ENCODE assay signal across 9 cellular contexts in genomic region chr16:21646721-21647561, GRCh38. TPM values are rescaled to one million over a fixed set of nuclear protein-coding genes. Genes with fewer than 3 reads are reported as not detected.
DNase-seq lines count a peak whose midpoint lies in the region; ATAC-seq and TF ChIP-seq lines count a peak whose summit lies in the region.
"Had no signal": no experiment of that assay in that cellular context is flagged by ENCODE, and none has a peak within 500 bp of the region (broad histone marks: within the 10 kb centered on the region; RNA-seq: fewer than 3 reads in every experiment).

No MANE protein-coding gene starts in this region.

- TF ChIP-seq CTCF in GM10266 (IDR thresholded peaks at IDR 0.05; ENCODE audit: control insufficient read depth, insufficient read depth, low read depth, missing control alignments) (no peak), Peyer's patch (IDR thresholded peaks at IDR 0.05) (no peak)

- DNase-seq in GM10266 (ENCODE audit: extremely low spot score) (peak; percentile 69), Peyer's patch (peak in 2 of 3 donors; percentile 89 to 93), glomerular visceral epithelial cell (ENCODE audit: extremely low spot score) (no peak), amniotic stem cell (lab: John Stamatoyannopoulos, UW) (no peak)
- DNase-seq in activated naive CD8-positive, alpha-beta T cell treated with anti-CD3 and anti-CD28 coated beads for 36 hours, result peak; percentile 78
- DNase-seq in stimulated activated CD4-positive, alpha-beta T cell treated with anti-CD3 and anti-CD28 coated beads, TNF-alpha, amount 100 ng/mL, for 48 hours (ENCODE audit: low read depth in 3 of 3), result peak; percentile 56 to 78 (median 61)

- no peak for TF ChIP-seq POLR2A in Peyer's patch (IDR thresholded peaks at IDR 0.05)

- peak overlapping the region; percentile 77 for H3K4me3 Mint-ChIP-seq in activated naive CD8-positive, alpha-beta T cell treated with anti-CD3 and anti-CD28 coated beads for 36 hours

- no peaks in the 10 kb centered on the region for H3K27me3 ChIP-seq in Peyer's patch

- H3K4me3 ChIP-seq in Peyer's patch, result no peak overlapping the region

- H3K27ac ChIP-seq in Peyer's patch, result peak overlapping the region; percentile 66 to 80 (median 73)

- H3K36me3 ChIP-seq in Peyer's patch, result no peaks in the 10 kb centered on the region

- H3K4me1 Mint-ChIP-seq in activated naive CD8-positive, alpha-beta T cell treated with anti-CD3 and anti-CD28 coated beads for 36 hours, result peaks cover 59% of the 10 kb centered on the region

- peak overlapping the region; percentile 86 for H3K27ac Mint-ChIP-seq in activated naive CD8-positive, alpha-beta T cell treated with anti-CD3 and anti-CD28 coated beads for 36 hours

- no peaks in the 10 kb centered on the region for H3K9me3 Mint-ChIP-seq in activated naive CD8-positive, alpha-beta T cell treated with anti-CD3 and anti-CD28 coated beads for 36 hours

- H3K36me3 Mint-ChIP-seq in activated naive CD8-positive, alpha-beta T cell treated with anti-CD3 and anti-CD28 coated beads for 36 hours, result peaks cover 4% of the 10 kb centered on the region

- no peaks in the 10 kb centered on the region for H3K9me3 ChIP-seq in Peyer's patch

- H3K27me3 Mint-ChIP-seq in activated naive CD8-positive, alpha-beta T cell treated with anti-CD3 and anti-CD28 coated beads for 36 hours, result no peaks in the 10 kb centered on the region

- peak; percentile 88 for ATAC-seq in GM21825 (IDR thresholded peaks at IDR 0.05; ENCODE audit: unreplicated experiment)
- ATAC-seq in SK-N-SH treated with all-trans-retinoic acid at 6 μM for 48 hours, result no peak

- peaks cover 0 to 27% (median 22%) of the 10 kb centered on the region in 4 donors for H3K4me1 ChIP-seq in Peyer's patch

TF ChIP-seq in SK-N-SH treated with all-trans-retinoic acid at 6 μM for 48 hours, 23 proteins besides CTCF, POLR2A, EP300 and RAD21:
- TF ChIP-seq ZNF70 (CRISPR knock-in tag; IDR thresholded peaks at IDR 0.05), result no peak
- TF ChIP-seq ESRRG (CRISPR knock-in tag; IDR thresholded peaks at IDR 0.05), result no peak
- TF ChIP-seq ZNF8 (CRISPR knock-in tag; IDR thresholded peaks at IDR 0.05), result no peak
- no peak for TF ChIP-seq GLIS3 (CRISPR knock-in tag; IDR thresholded peaks at IDR 0.05)
- no peak for TF ChIP-seq BACH2 (CRISPR knock-in tag; IDR thresholded peaks at IDR 0.05; ENCODE audit: borderline replicate concordance)
- no peak for TF ChIP-seq CSDC2 (CRISPR knock-in tag; IDR thresholded peaks at IDR 0.05)
- TF ChIP-seq ISL1 (CRISPR knock-in tag; IDR thresholded peaks at IDR 0.05), result no peak
- no peak for TF ChIP-seq RARB (CRISPR knock-in tag; IDR thresholded peaks at IDR 0.05)
- TF ChIP-seq TOX (CRISPR knock-in tag; IDR thresholded peaks at IDR 0.05; ENCODE audit: borderline replicate concordance), result no peak
- no peak for TF ChIP-seq PATZ1 (CRISPR knock-in tag; IDR thresholded peaks at IDR 0.05; ENCODE audit: borderline replicate concordance)

RNA-seq across cellular contexts. Expression of gene IGSF6, which starts 5.5 kb away (rescaled TPM):
- 1 to 10 TPM in 2 of 4 donors, under 1 TPM in 1, not detected in 1; 0.76 to 7.4 (median 1.3) TPM for total RNA-seq in Peyer's patch
- total RNA-seq in activated naive CD8-positive, alpha-beta T cell treated with anti-CD3 and anti-CD28 coated beads for 36 hours, result under 1 TPM; 0.10 to 0.14 TPM
- total RNA-seq: endothelial cell of umbilical vein had no signal

RNA-seq across cellular contexts. Expression of gene OTOA, which starts 16.8 kb away (rescaled TPM):
- total RNA-seq in Peyer's patch, result not detected
- under 1 TPM in 1 of 2 experiments, not detected in 1; 0.06 TPM for total RNA-seq in activated naive CD8-positive, alpha-beta T cell treated with anti-CD3 and anti-CD28 coated beads for 36 hours

RNA-seq across cellular contexts. Expression of gene METTL9, which starts 47.6 kb away (rescaled TPM):
- total RNA-seq in Peyer's patch, result 10 to 100 TPM; 59.2 to 75.8 (median 70.3) TPM
- total RNA-seq in activated naive CD8-positive, alpha-beta T cell treated with anti-CD3 and anti-CD28 coated beads for 36 hours, result 100 to 1,000 TPM in 1 of 2 experiments, 10 to 100 TPM in 1; 99.5 to 102 TPM

Comparison
In these comparisons a context has a peak if more than half of its experiments do, and no peak if none do; other contexts are left out.
1. DNase-seq: peak in GM10266 (single experiment), Peyer's patch (2 of 3), activated naive CD8-positive, alpha-beta T cell treated with anti-CD3 and anti-CD28 coated beads for 36 hours (single experiment) and stimulated activated CD4-positive, alpha-beta T cell treated with anti-CD3 and anti-CD28 coated beads, TNF-alpha, amount 100 ng/mL, for 48 hours (3 of 3); none in glomerular visceral epithelial cell (single experiment) and amniotic stem cell (single experiment).